ENCODE assay signal across 33 cellular contexts in genomic region chr18:8699948-8700347, GRCh38. TPM values are rescaled to one million over a fixed set of nuclear protein-coding genes. Genes with fewer than 3 reads are reported as not detected.
A peak's percentile ranks its signal among the peaks of the same experiment; 100 is the strongest.
DNase-seq lines count a peak whose midpoint lies in the region; ATAC-seq, FAIRE-seq and TF ChIP-seq lines count a peak whose summit lies in the region.
"Had no signal": no experiment of that assay in that cellular context is flagged by ENCODE, and none has a peak within 500 bp of the region (broad histone marks: within the 10 kb centered on the region; RNA-seq: fewer than 3 reads in every experiment).

No MANE protein-coding gene starts in this region.

- H2AK5ac ChIP-seq in IMR-90 (ENCODE audit: low read depth, low read length) (peak overlapping the region; percentile 91; the same call in 1 of the 2 replicates), H1 (ENCODE audit: low read depth, low read length) (no peak overlapping the region)

- H3K27ac ChIP-seq in IMR-90 (ENCODE audit: insufficient read depth, low read length) (no peak overlapping the region), H1 (ENCODE audit: low read depth, low read length) (no peak overlapping the region)
- H3K27ac ChIP-seq: epithelial cell of prostate, PC-9, SJCRH30, spleen, thoracic aorta had no signal

- peaks cover 31% of the 10 kb centered on the region for H3K4me1 Mint-ChIP-seq in stimulated activated memory B cell treated with anti-CD40 and anti-IgM and Interleukin-4, amounts not matched to agents 10 μg/mL and 1 μg/mL and 100 μg/mL, for 72 hours

- H2BK120ac ChIP-seq in IMR-90 (ENCODE audit: low read depth, low read length) (peak overlapping the region; percentile 39), H1 (replicated peaks; ENCODE audit: low read depth, low read length) (no peak overlapping the region)

- peaks cover 18% of the 10 kb centered on the region for H3K9me1 ChIP-seq in IMR-90 (ENCODE audit: insufficient read depth, low read length)

- H3K4ac ChIP-seq in IMR-90 (ENCODE audit: low read depth, low read length) (peak overlapping the region; percentile 79), H1 (replicated peaks; ENCODE audit: insufficient read length, low read depth, low read length) (peak overlapping the region; percentile 75)

- H4K91ac ChIP-seq in IMR-90 (ENCODE audit: insufficient read depth, low read depth, low read length) (peak overlapping the region; percentile 38), H1 (replicated peaks; ENCODE audit: insufficient read length, low read length) (peak overlapping the region; percentile 44)

- H4K5ac ChIP-seq in IMR-90 (ENCODE audit: low read depth, low read length): peak overlapping the region; percentile 22; the same call in 1 of the 2 replicates
- H4K5ac ChIP-seq in H1 (ENCODE audit: insufficient read length, low read depth, low read length): no peak overlapping the region

- H3K4me3 ChIP-seq in IMR-90 (ENCODE audit: insufficient read depth, low read depth, low read length) (no peak overlapping the region), H1 (ENCODE audit: extremely low read depth in 1 of 4, insufficient read depth in 2 of 4, low read depth in 3 of 4, low read length in 4 of 4) (no peak overlapping the region)
- H3K4me3 ChIP-seq: GM23338, PC-9, SJCRH30, spleen, thoracic aorta had no signal

- no peak for TF ChIP-seq CTCF in IMR-90 (conservative IDR thresholded peaks at IDR 0.05; ENCODE audit: low read depth, low read length)
- TF ChIP-seq CTCF in H1 (IDR thresholded peaks at IDR 0.05; ENCODE audit: control extremely low read depth in 1 of 3, insufficient read depth in 1 of 3, low read depth in 1 of 3, low read length in 3 of 3): no peak

- no peak for TF ChIP-seq POLR2A in IMR-90 (IDR thresholded peaks at IDR 0.05; ENCODE audit: low read depth, low read length)
- no peak for TF ChIP-seq POLR2A in H1 (IDR thresholded peaks at IDR 0.05; ENCODE audit: control extremely low read depth in 1 of 2, low read depth in 2 of 2, low read length in 2 of 2)

- H3K56ac ChIP-seq in IMR-90 (ENCODE audit: extremely low read depth, insufficient read depth, low read length): 0 out of 2 replicates have a peak overlapping the region, but pooled peaks have one; percentile 15
- no peak overlapping the region for H3K56ac ChIP-seq in H1 (replicated peaks; ENCODE audit: insufficient read length, low read depth, low read length)

- H3K18ac ChIP-seq in IMR-90 (ENCODE audit: low read depth, low read length) (peak overlapping the region; percentile 31; the same call in 1 of the 2 replicates), H1 (ENCODE audit: extremely low read depth, low read length) (no peak overlapping the region)

- no CpG with 5 or more reads among the region's 2 CpGs for WGBS in IMR-90 (ENCODE audit: extremely low coverage in 2 of 2, insufficient read length in 1 of 2), 2 experiments
- 96% methylated on average over 2 of the region's 2 CpGs; no CpG with 5 or more reads in 1 of the 2 experiments for WGBS in H1 (ENCODE audit: extremely low coverage in 1 of 2, insufficient coverage in 1 of 2, insufficient read length in 1 of 2, insufficient replicate concordance in 2 of 2, low coverage in 1 of 2, low lambda C conversion rate in 2 of 2, missing lambda C conversion rate in 1 of 2), 2 experiments

- no peak overlapping the region for H3K4me3 Mint-ChIP-seq in stimulated activated memory B cell treated with anti-CD40 and anti-IgM and Interleukin-4, amounts not matched to agents 10 μg/mL and 1 μg/mL and 100 μg/mL, for 72 hours
- H3K4me3 Mint-ChIP-seq: activated CD8-positive, alpha-beta T cell treated with anti-CD3 and anti-CD28 coated beads for 36 hours; activated naive CD8-positive, alpha-beta T cell treated with anti-CD3 and anti-CD28 coated beads, Interleukin-2, amount 50 U/mL, for 24 hours; CD8-positive, alpha-beta T cell; GM23338; naive thymus-derived CD4-positive, alpha-beta T cell; T-cell had no signal

- DNase-seq in EH (ENCODE audit: low read depth) (peak; percentile 33), IMR-90 (peak; percentile 27), H1 (ENCODE audit: low read depth in 1 of 2, low spot score in 2 of 2) (no peak)
- no peak for DNase-seq in stimulated activated CD4-positive, alpha-beta T cell treated with anti-CD3 and anti-CD28 coated beads, Interleukin-4, amount 100 ng/mL, for 4 hours
- DNase-seq: activated CD8-positive, alpha-beta T cell treated with anti-CD3 and anti-CD28 coated beads for 36 hours; activated effector memory CD4-positive, alpha-beta T cell treated with anti-CD3 and anti-CD28 coated beads, Interleukin-2, amount 50 U/mL, for 16 hours; activated naive CD8-positive, alpha-beta T cell treated with anti-CD3 and anti-CD28 coated beads, Interleukin-2, amount 50 U/mL, for 24 hours; CD8-positive, alpha-beta T cell; DMS 273 treated with DMSO at 0.1 percent for 48 hours; effector CD4-positive, alpha-beta T cell; foreskin melanocyte; left cardiac atrium; mesendoderm; naive thymus-derived CD4-positive, alpha-beta T cell; NCI-H1436; NCI-H2107; NCI-H446 treated with DMSO at 0.1 percent for 48 hours; nucleus accumbens; PC-9; retina; SJCRH30; spleen; stimulated activated CD4-positive, alpha-beta T cell treated with anti-CD3 and anti-CD28 coated beads, Interleukin-2, amount 100 ng/mL, for 48 hours; stimulated activated naive CD4-positive, alpha-beta T cell; T-cell had no signal

- H3K23ac ChIP-seq in IMR-90 (ENCODE audit: low read depth, low read length) (peak overlapping the region; percentile 17), H1 (ENCODE audit: insufficient read length) (no peak overlapping the region)

- peak overlapping the region in 1 of 2 experiments; percentile 52; a peak in 1 of 4 replicates for H4K8ac ChIP-seq in IMR-90 (ENCODE audit: low read depth in 2 of 2, low read length in 2 of 2)
- H4K8ac ChIP-seq in H1 (ENCODE audit: extremely low read depth, insufficient read depth, low read length): no peak overlapping the region

- ATAC-seq in IMR-90 (ENCODE audit: low read depth) (no peak), HG03135 (IDR thresholded peaks at IDR 0.05; ENCODE audit: unreplicated experiment) (no peak), GM21381 (IDR thresholded peaks at IDR 0.05; ENCODE audit: unreplicated experiment) (no peak)
- no peak for ATAC-seq in stimulated activated memory B cell treated with anti-CD40 and anti-IgM and Interleukin-4, amounts not matched to agents 10 μg/mL and 1 μg/mL and 100 μg/mL, for 72 hours
- ATAC-seq: activated CD4-positive, CD25-positive, alpha-beta regulatory T cell treated with anti-CD3 and anti-CD28 coated beads, Interleukin-2, amount 50 U/mL, for 24 hours; activated CD8-positive, alpha-beta T cell treated with anti-CD3 and anti-CD28 coated beads for 36 hours; activated naive CD8-positive, alpha-beta T cell treated with anti-CD3 and anti-CD28 coated beads, Interleukin-2, amount 50 U/mL, for 24 hours; CD8-positive, alpha-beta T cell; GM23338; left cardiac atrium; naive thymus-derived CD4-positive, alpha-beta T cell; T-cell had no signal

- H2BK15ac ChIP-seq in IMR-90 (ENCODE audit: low read depth, low read length) (peak overlapping the region; percentile 84), H1 (ENCODE audit: low read length) (no peak overlapping the region)

- no peaks in the 10 kb centered on the region for H3K79me2 ChIP-seq in H1 (ENCODE audit: control insufficient read depth in 1 of 2, insufficient read depth in 2 of 2, low read length in 2 of 2)

- peaks cover 4% of the 10 kb centered on the region; the same call in 1 of the 2 replicates for H3K23me2 ChIP-seq in H1 (ENCODE audit: low read depth, low read length)

- H3K9ac ChIP-seq in IMR-90 (ENCODE audit: low read depth, low read length) (no peak overlapping the region), H1 (replicated peaks in 1 of 4; ENCODE audit: extremely low read depth in 1 of 4, low read depth in 3 of 4, low read length in 3 of 4) (no peak overlapping the region)

- H2BK12ac ChIP-seq in H1 (ENCODE audit: low read depth, low read length): no peak overlapping the region

- no peaks in the 10 kb centered on the region for H3K36me3 Mint-ChIP-seq in stimulated activated memory B cell treated with anti-CD40 and anti-IgM and Interleukin-4, amounts not matched to agents 10 μg/mL and 1 μg/mL and 100 μg/mL, for 72 hours
- H3K36me3 Mint-ChIP-seq: naive thymus-derived CD4-positive, alpha-beta T cell; T-cell had no signal

- no peak for TF ChIP-seq EP300 in H1 (IDR thresholded peaks at IDR 0.05; ENCODE audit: borderline replicate concordance in 1 of 2, low read depth in 2 of 2, low read length in 2 of 2)

- POLR2A ChIA-PET in IMR-90 (lab: Charles Lee; ENCODE audit: unreplicated experiment) (no interaction called here), H1 (lab: Charles Lee; ENCODE audit: partially characterized antibody) (interaction anchor here (0.6 to 1.3 kb wide), 2 partner anchors 11 to 34 kb away, joined by 3 read pairs; no protein-coding TSS in a partner anchor)

- intact Hi-C loops in IMR-90 (cut with micrococcal nuclease): no loop called here

- CTCF ChIA-PET in IMR-90 (lab: Yijun Ruan, JAX) (no interaction called here), H1 (lab: Charles Lee; ENCODE audit: partially characterized antibody) (interaction anchor here (0.6 to 2.3 kb wide), 3 partner anchors 283 to 1171 kb away, joined by 3 to 9 read pairs (median 6); no protein-coding TSS in a partner anchor)

- no peaks in the 10 kb centered on the region for H3K9me3 ChIP-seq in IMR-90 (ENCODE audit: control insufficient read depth, insufficient read depth, low read length)
- no peaks in the 10 kb centered on the region for H3K9me3 ChIP-seq in H1 (ENCODE audit: insufficient read depth in 2 of 2, low read depth in 1 of 2, low read length in 1 of 2)
- H3K9me3 ChIP-seq: SJCRH30, spleen, thoracic aorta had no signal

- H2BK5ac ChIP-seq in IMR-90 (ENCODE audit: low read depth, low read length, poor library complexity, severe bottlenecking) (no peak overlapping the region), H1 (ENCODE audit: low read depth, low read length) (no peak overlapping the region)

- H3K4me1 ChIP-seq in IMR-90 (ENCODE audit: control insufficient read depth, insufficient read depth, low read length) (peaks cover 16% of the 10 kb centered on the region), H1 (replicated peaks in 1 of 4; ENCODE audit: control insufficient read depth in 3 of 4, insufficient read depth in 4 of 4, low read length in 3 of 4) (peaks cover 7 to 16% (median 12%) of the 10 kb centered on the region in 4 experiments)
- H3K4me1 ChIP-seq: SJCRH30 had no signal

- H2BK20ac ChIP-seq in IMR-90 (ENCODE audit: low read depth, low read length) (peak overlapping the region; percentile 53), H1 (ENCODE audit: low read length) (no peak overlapping the region)

- H3K27me3 ChIP-seq in IMR-90 (ENCODE audit: control insufficient read depth, insufficient read depth, low read length) (no peaks in the 10 kb centered on the region), H1 (replicated peaks in 1 of 4; ENCODE audit: control insufficient read depth in 3 of 4, extremely low read depth in 1 of 4, insufficient read depth in 3 of 4, low read length in 3 of 4) (peaks cover 0 to 3% (median 0%) of the 10 kb centered on the region in 4 experiments; a peak in 2 of 7 replicates)
- H3K27me3 ChIP-seq: SJCRH30 had no signal

- H4K20me1 ChIP-seq in IMR-90 (ENCODE audit: insufficient read depth, low read length) (no peaks in the 10 kb centered on the region; the same call in 1 of the 2 replicates), H1 (replicated peaks in 1 of 2; ENCODE audit: control insufficient read depth in 1 of 2, insufficient read depth in 2 of 2, low read length in 2 of 2) (no peaks in the 10 kb centered on the region)

- in situ Hi-C loops in IMR-90 (cut with MboI; ENCODE audit: low sequenced_read_pairs): loop anchor here (5.0 kb wide), 1 partner anchor 282 kb away; no protein-coding TSS in a partner anchor

- peak overlapping the region; percentile 13 for H3K27ac Mint-ChIP-seq in stimulated activated memory B cell treated with anti-CD40 and anti-IgM and Interleukin-4, amounts not matched to agents 10 μg/mL and 1 μg/mL and 100 μg/mL, for 72 hours
- H3K27ac Mint-ChIP-seq: activated CD8-positive, alpha-beta T cell treated with anti-CD3 and anti-CD28 coated beads for 36 hours; activated naive CD8-positive, alpha-beta T cell treated with anti-CD3 and anti-CD28 coated beads, Interleukin-2, amount 50 U/mL, for 24 hours; CD8-positive, alpha-beta T cell; GM23338; naive thymus-derived CD4-positive, alpha-beta T cell; T-cell had no signal

- no peak for FAIRE-seq in H1 (lab: Jason Lieb, UNC)
- FAIRE-seq: TTC549 had no signal

- H3K9me3 Mint-ChIP-seq in stimulated activated memory B cell treated with anti-CD40 and anti-IgM and Interleukin-4, amounts not matched to agents 10 μg/mL and 1 μg/mL and 100 μg/mL, for 72 hours: no peaks in the 10 kb centered on the region
- H3K9me3 Mint-ChIP-seq: activated CD8-positive, alpha-beta T cell treated with anti-CD3 and anti-CD28 coated beads for 36 hours; activated naive CD8-positive, alpha-beta T cell treated with anti-CD3 and anti-CD28 coated beads, Interleukin-2, amount 50 U/mL, for 24 hours; CD8-positive, alpha-beta T cell; GM23338; naive thymus-derived CD4-positive, alpha-beta T cell; T-cell had no signal

- peak overlapping the region; percentile 38 for H2AFZ ChIP-seq in IMR-90 (replicated peaks; ENCODE audit: low read length, poor library complexity)
- H2AFZ ChIP-seq in H1 (ENCODE audit: low read length): no peak overlapping the region
- H2AFZ ChIP-seq: GM23338, PC-9 had no signal

- H3K4me2 ChIP-seq in IMR-90 (ENCODE audit: low read depth, low read length) (no peak overlapping the region), H1 (ENCODE audit: insufficient read depth in 1 of 2, low read depth in 2 of 2, low read length in 2 of 2) (no peak overlapping the region)
- H3K4me2 ChIP-seq: GM23338, PC-9 had no signal

- dilution Hi-C loops in IMR-90 (cut with HindIII; ENCODE audit: low sequenced_read_pairs, unreplicated experiment): loop anchor here (25.0 kb wide), 1 partner anchor 287 kb away; no protein-coding TSS in a partner anchor

- H2AK9ac ChIP-seq in IMR-90 (replicated peaks; ENCODE audit: low read depth, low read length, poor library complexity): no peak overlapping the region

- H3K79me1 ChIP-seq in IMR-90 (ENCODE audit: low read depth in 1 of 2, low read length in 2 of 2): peaks cover 0 to 28% of the 10 kb centered on the region in 2 experiments; a peak in 2 of 4 replicates
- no peaks in the 10 kb centered on the region for H3K79me1 ChIP-seq in H1 (ENCODE audit: low read depth, low read length)

- TF ChIP-seq RAD21 in IMR-90 (IDR thresholded peaks at IDR 0.05; ENCODE audit: low read length) (no peak), H1 (IDR thresholded peaks at IDR 0.05 in 1 of 2, conservative IDR thresholded peaks at IDR 0.05 in 1 of 2; ENCODE audit: low read depth in 2 of 2, low read length in 2 of 2) (no peak)

- peaks cover 37% of the 10 kb centered on the region for H3K27me3 Mint-ChIP-seq in stimulated activated memory B cell treated with anti-CD40 and anti-IgM and Interleukin-4, amounts not matched to agents 10 μg/mL and 1 μg/mL and 100 μg/mL, for 72 hours

- H3K36me3 ChIP-seq in IMR-90 (ENCODE audit: control insufficient read depth, insufficient read depth, low read length) (no peaks in the 10 kb centered on the region), H1 (ENCODE audit: control insufficient read depth in 2 of 4, insufficient read depth in 4 of 4, low read length in 3 of 4) (no peaks in the 10 kb centered on the region)
- H3K36me3 ChIP-seq: SJCRH30, spleen, thoracic aorta had no signal

- no TSS peak for BruUV-seq in IMR-90 (replicated peaks; lab: Mats Ljungman, UMichigan)

- H3K14ac ChIP-seq in IMR-90 (replicated peaks; ENCODE audit: low read depth, low read length) (peak overlapping the region; percentile 68; the same call in 1 of the 2 replicates), H1 (ENCODE audit: insufficient read length) (peak overlapping the region; percentile 17)

RNA-seq across cellular contexts. Expression of gene MTCL1, which starts 5.4 kb away (rescaled TPM):
- total RNA-seq in IMR-90 (2012; rRNA removed): 29.0 and 38.6 TPM in 2 replicates
- polyA plus RNA-seq in IMR-90 (2012; rRNA removed) (44.7 and 45.3 TPM in 2 replicates), H1 (2011; rRNA removed) (16.6 and 19.8 TPM in 2 replicates)
- 26.0 and 32.1 TPM in 2 replicates for polyA plus RNA-seq in IMR-90 (2012; cell fraction: cytosol; rRNA removed)
- 165 and 175 TPM in 2 replicates for polyA plus RNA-seq in IMR-90 (2012; cell fraction: nucleus; rRNA removed; ENCODE audit: low replicate concordance)
- 60.8 and 62.0 TPM in 2 replicates for total RNA-seq in H1 (2021; fragmentation: NEBNext Ultra II Directional; extraction: Animal tissue kit (Norgen Biotek cat#: 25700))
- polyA plus RNA-seq in H1 (2011; cell fraction: cytosol; rRNA removed): 18.3 TPM
- 55.0 TPM for polyA plus RNA-seq in H1 (2011; cell fraction: nucleus; rRNA removed)
- polyA plus RNA-seq in H1 (2012, experiment 1 of 2): 28.3 to 36.5 TPM (median 32.7 TPM) in 4 replicates
- polyA plus RNA-seq in H1 (2012, experiment 2 of 2): 8.4 TPM
- polyA plus RNA-seq in H1 (2013, experiment 1 of 2): 18.5 TPM
- 19.1 TPM for polyA plus RNA-seq in H1 (2013, experiment 2 of 2)
- polyA minus RNA-seq in H1 (2011; rRNA and poly(A)+ RNA removed): 31.5 and 34.8 TPM in 2 replicates
- polyA minus RNA-seq in H1 (2011; cell fraction: cytosol; rRNA and poly(A)+ RNA removed): 29.1 TPM
- 75.2 TPM for polyA minus RNA-seq in H1 (2011; cell fraction: nucleus; rRNA and poly(A)+ RNA removed)
- polyA plus RNA-seq: naive thymus-derived CD4-positive, alpha-beta T cell had no signal

Comparison
In these comparisons a context has a peak if more than half of its experiments do, and no peak if none do; other contexts are left out.
1. DNase-seq: peak in EH (single experiment) and IMR-90 (single experiment); none in H1 (0 of 2) and stimulated activated CD4-positive, alpha-beta T cell treated with anti-CD3 and anti-CD28 coated beads, Interleukin-4, amount 100 ng/mL, for 4 hours (0 of 2).